Comparison of ENCODE assay signal across 1 cellular context in genomic region chr17:43814026-43814425, GRCh38.
TF ChIP-seq lines count a peak whose summit lies in the region.

No MANE protein-coding gene starts in this region.

TF ChIP-seq in IMR-90, 13 proteins besides CTCF, POLR2A, EP300 and RAD21:
- TF ChIP-seq CHD1 (IDR thresholded peaks at IDR 0.05; ENCODE audit: low read depth, low read length) = no peak
- no peak for TF ChIP-seq RFX5 (IDR thresholded peaks at IDR 0.05; ENCODE audit: low read depth, low read length)
- TF ChIP-seq SMC3 (IDR thresholded peaks at IDR 0.05; ENCODE audit: low read depth, low read length) = no peak
- no peak for TF ChIP-seq NFE2L2 (IDR thresholded peaks at IDR 0.05; ENCODE audit: low read depth, low read length)
- TF ChIP-seq ELK1 (IDR thresholded peaks at IDR 0.05; ENCODE audit: borderline replicate concordance, low read depth, low read length) = no peak
- TF ChIP-seq USF2 (IDR thresholded peaks at IDR 0.05; ENCODE audit: low read depth, low read length) = no peak
- no peak for TF ChIP-seq MXI1 (IDR thresholded peaks at IDR 0.05; ENCODE audit: borderline replicate concordance, low read depth, low read length)
- no peak for TF ChIP-seq MAZ (IDR thresholded peaks at IDR 0.05; ENCODE audit: borderline replicate concordance, low read depth, low read length)
- TF ChIP-seq BHLHE40 (IDR thresholded peaks at IDR 0.05; ENCODE audit: low read depth, low read length) = no peak
- no peak for TF ChIP-seq RCOR1 (IDR thresholded peaks at IDR 0.05; ENCODE audit: insufficient replicate concordance, low read length)
- no peak for TF ChIP-seq FOS (IDR thresholded peaks at IDR 0.05; ENCODE audit: low read depth, low read length)
- TF ChIP-seq MAFK (IDR thresholded peaks at IDR 0.05; ENCODE audit: low read depth, low read length) = no peak
